In the genomic region with DNA sequence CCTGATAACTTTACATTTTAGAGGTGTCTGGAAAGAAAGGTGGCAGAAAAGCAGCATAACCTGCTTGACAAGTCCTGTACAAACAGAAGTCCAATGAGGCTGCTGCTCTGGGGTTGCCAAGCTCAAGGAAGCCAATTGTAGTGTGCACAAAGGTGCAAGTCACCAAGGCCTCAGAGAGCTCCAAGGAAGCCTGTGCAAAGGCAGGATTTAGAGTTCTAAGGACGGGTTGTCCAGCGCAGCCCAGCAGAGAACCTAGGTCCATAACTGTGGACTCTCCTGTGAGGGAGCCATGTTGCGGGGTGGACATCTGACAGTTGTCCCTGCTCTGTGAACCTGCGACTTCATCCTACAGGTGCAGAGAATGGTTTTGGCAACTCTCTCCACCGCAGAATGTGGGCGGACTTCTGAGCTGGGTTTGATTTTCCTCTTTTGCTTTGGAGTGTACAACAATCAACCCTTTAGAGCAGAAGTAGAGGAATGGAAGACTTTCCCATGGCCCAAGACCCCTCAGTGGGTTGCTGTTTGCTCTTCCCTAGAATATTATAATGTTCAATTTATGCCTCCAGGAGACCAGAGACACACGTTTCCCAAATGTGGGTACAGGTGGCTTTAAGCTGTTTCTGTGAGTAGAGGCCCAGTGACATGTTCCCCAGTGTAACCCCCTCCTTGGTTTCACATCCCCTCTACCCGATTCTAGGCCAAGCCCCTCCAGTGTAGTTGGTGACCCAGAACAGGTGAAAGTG, we compare ENCODE assay signal across 8 cellular contexts.
DNase-seq lines count a peak whose midpoint lies in the region; ATAC-seq and TF ChIP-seq lines count a peak whose summit lies in the region.

No MANE protein-coding gene starts in this region.

- H3K4me3 Mint-ChIP-seq in activated T-cell treated with anti-CD3 and anti-CD28 coated beads, Interleukin-2, amount 50 U/mL, for 72 hours = peak overlapping the region; percentile 72 to 76
- no peak overlapping the region for H3K4me3 Mint-ChIP-seq in neural progenitor cell

- peaks cover 89% of the 10 kb centered on the region for H3K4me1 Mint-ChIP-seq in activated T-cell treated with anti-CD3 and anti-CD28 coated beads, Interleukin-2, amount 50 U/mL, for 72 hours (ENCODE audit: low read depth)
- H3K4me1 Mint-ChIP-seq in neural progenitor cell = peaks cover 16% of the 10 kb centered on the region

- no peaks in the 10 kb centered on the region for H3K9me3 Mint-ChIP-seq in activated T-cell treated with anti-CD3 and anti-CD28 coated beads, Interleukin-2, amount 50 U/mL, for 72 hours
- peaks cover 2% of the 10 kb centered on the region for H3K9me3 Mint-ChIP-seq in neural progenitor cell

- H3K36me3 Mint-ChIP-seq in activated T-cell treated with anti-CD3 and anti-CD28 coated beads, Interleukin-2, amount 50 U/mL, for 72 hours (ENCODE audit: insufficient read depth in 2 of 2) = peaks cover 2 to 15% of the 10 kb centered on the region in 2 donors
- H3K36me3 Mint-ChIP-seq in neural progenitor cell = peaks cover 9% of the 10 kb centered on the region

- H3K4me1 ChIP-seq in neural progenitor cell (no peaks in the 10 kb centered on the region), A673 (ENCODE audit: insufficient read depth, low read length, poor library complexity, severe bottlenecking) (peaks cover 21% of the 10 kb centered on the region), testis (no peaks in the 10 kb centered on the region)

- H3K27ac Mint-ChIP-seq in activated T-cell treated with anti-CD3 and anti-CD28 coated beads, Interleukin-2, amount 50 U/mL, for 72 hours = peak overlapping the region; percentile 23
- H3K27ac Mint-ChIP-seq in neural progenitor cell = peak overlapping the region; percentile 75

- TF ChIP-seq POLR2A in testis (IDR thresholded peaks at IDR 0.05) = no peak

- H3K27me3 ChIP-seq in neural progenitor cell (no peaks in the 10 kb centered on the region), A673 (replicated peaks; ENCODE audit: insufficient read depth, low read depth, low read length, poor library complexity) (no peaks in the 10 kb centered on the region), testis (no peaks in the 10 kb centered on the region)

- no peak overlapping the region for H3K4me3 ChIP-seq in neural progenitor cell
- H3K4me3 ChIP-seq in A673 (ENCODE audit: low read depth, low read length, poor library complexity, severe bottlenecking) = no peak overlapping the region
- H3K4me3 ChIP-seq in testis = no peak overlapping the region

- H2AFZ ChIP-seq in neural progenitor cell (replicated peaks) = no peak overlapping the region

- H3K36me3 ChIP-seq in neural progenitor cell (no peaks in the 10 kb centered on the region), A673 (ENCODE audit: insufficient read depth, low read length, poor library complexity, severe bottlenecking) (no peaks in the 10 kb centered on the region), testis (ENCODE audit: low read depth, missing control alignments) (no peaks in the 10 kb centered on the region)

- H3K27ac ChIP-seq in neural progenitor cell (no peak overlapping the region), A673 (ENCODE audit: low read depth, low read length, poor library complexity, severe bottlenecking) (no peak overlapping the region), testis (no peak overlapping the region)

- CTCF ChIA-PET in A673 (lab: Charles Lee) = no interaction called here

- H3K9me3 ChIP-seq in neural progenitor cell (ENCODE audit: low read depth) (no peaks in the 10 kb centered on the region), A673 (ENCODE audit: low read depth, low read length, poor library complexity, severe bottlenecking) (no peaks in the 10 kb centered on the region), testis (no peaks in the 10 kb centered on the region)

- no TSS peak for BruUV-seq in A673 (replicated peaks; lab: Mats Ljungman, UMichigan)

- ATAC-seq in GM18508 (IDR thresholded peaks at IDR 0.05; ENCODE audit: insufficient read depth, unreplicated experiment) = peak; percentile 31
- peak; percentile 46 for ATAC-seq in HG02885 (IDR thresholded peaks at IDR 0.05; ENCODE audit: poor library complexity, unreplicated experiment)
- ATAC-seq in activated T-cell treated with anti-CD3 and anti-CD28 coated beads, Interleukin-2, amount 50 U/mL, for 72 hours (replicated peaks in 1 of 2) = no peak

- H3F3A ChIP-seq in neural progenitor cell (ENCODE audit: low read depth) = no peaks in the 10 kb centered on the region

- no peak overlapping the region for H3K9ac ChIP-seq in neural progenitor cell

- 88 to 94% methylated on average over 8 of the region's 8 CpGs for WGBS in testis, 2 donors

- H3K27me3 Mint-ChIP-seq in activated T-cell treated with anti-CD3 and anti-CD28 coated beads, Interleukin-2, amount 50 U/mL, for 72 hours (ENCODE audit: low read depth) = no peaks in the 10 kb centered on the region
- no peaks in the 10 kb centered on the region for H3K27me3 Mint-ChIP-seq in neural progenitor cell (ENCODE audit: insufficient read depth, low read depth)

- intact Hi-C loops in A673 (cut with micrococcal nuclease; ENCODE audit: unreplicated experiment) (no loop called here), testis (cut with DNase I; ENCODE audit: low total_unique reads) (no loop called here)

- H3K4me2 ChIP-seq in neural progenitor cell = no peak overlapping the region

- no peaks in the 10 kb centered on the region for H3K79me2 ChIP-seq in neural progenitor cell (ENCODE audit: low read depth)

- TF ChIP-seq CTCF in neural progenitor cell (IDR thresholded peaks at IDR 0.05) = no peak
- TF ChIP-seq CTCF in A673 (conservative IDR thresholded peaks at IDR 0.05; ENCODE audit: low read depth, low read length) = no peak
- TF ChIP-seq CTCF in testis (IDR thresholded peaks at IDR 0.05) = no peak

- POLR2A ChIA-PET in A673 (lab: Charles Lee; ENCODE audit: low non-redundant PET) = no interaction called here

- peak; percentile 9 to 15 for DNase-seq in activated T-cell treated with anti-CD3 and anti-CD28 coated beads, Interleukin-2, amount 50 U/mL, for 72 hours
- DNase-seq in neural progenitor cell (ENCODE audit: low spot score) (no peak), OCI-M2 (lab: John Stamatoyannopoulos, UW; ENCODE audit: unreplicated experiment) (no peak), A673 (ENCODE audit: low spot score) (no peak), testis (no peak)
- DNase-seq in NK-92 treated with Interleukin-12 subunit alpha and Interleukin-12 subunit beta, amount 100 ng/mL, for 24 hours (lab: John Stamatoyannopoulos, UW) = no peak

- no peaks in the 10 kb centered on the region for H4K20me1 ChIP-seq in neural progenitor cell (ENCODE audit: low read depth)

Comparison
In these comparisons a context has a peak if more than half of its experiments do, and no peak if none do; other contexts are left out.
1. ATAC-seq: peak in GM18508 (single experiment) and HG02885 (single experiment); none in activated T-cell treated with anti-CD3 and anti-CD28 coated beads, Interleukin-2, amount 50 U/mL, for 72 hours (0 of 2).
2. DNase-seq: peak in activated T-cell treated with anti-CD3 and anti-CD28 coated beads, Interleukin-2, amount 50 U/mL, for 72 hours (2 of 2); none in neural progenitor cell (single experiment), OCI-M2 (single experiment), NK-92 treated with Interleukin-12 subunit alpha and Interleukin-12 subunit beta, amount 100 ng/mL, for 24 hours (single experiment), A673 (single experiment) and testis (single experiment).